In the genomic region with DNA sequence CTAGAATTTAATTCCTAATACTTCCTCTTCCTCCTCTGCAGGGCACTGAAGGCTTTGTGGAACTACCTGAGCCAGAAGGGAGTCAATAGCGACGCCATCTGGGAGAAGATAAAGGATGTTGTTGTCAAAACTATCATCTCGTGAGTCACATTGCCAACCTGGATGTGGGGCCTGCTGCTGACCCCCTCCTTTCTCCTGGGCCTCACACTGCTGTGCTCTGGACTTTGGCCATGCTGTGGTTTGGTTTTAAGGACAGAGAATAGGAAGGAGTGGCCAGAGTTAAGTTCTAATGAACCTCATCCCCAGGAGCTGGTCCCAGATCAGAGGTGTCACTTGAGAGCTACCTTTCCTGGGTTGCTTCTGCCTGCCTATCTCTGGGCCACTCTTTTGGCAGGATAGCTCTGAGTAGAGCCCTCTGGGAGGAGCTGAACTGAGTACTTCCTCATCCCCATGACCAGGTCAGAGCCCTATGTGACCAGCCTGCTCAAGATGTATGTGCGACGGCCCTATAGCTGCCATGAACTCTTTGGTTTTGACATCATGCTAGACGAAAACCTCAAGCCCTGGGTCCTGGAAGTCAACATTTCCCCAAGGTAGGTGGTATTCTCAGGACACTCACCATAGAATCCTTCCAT, we compare ENCODE assay signal across 1 cellular context.
TF ChIP-seq lines count a peak whose summit lies in the region.

No MANE protein-coding gene starts in this region.

TF ChIP-seq in HepG2, 621 proteins besides CTCF, POLR2A, EP300 and RAD21 (continued from another document and continues in another):
- TF ChIP-seq ZNF646 (CRISPR knock-in tag; IDR thresholded peaks at IDR 0.05) (no peak), ATAD3A (CRISPR knock-in tag; IDR thresholded peaks at IDR 0.05) (no peak), GPN1 (CRISPR knock-in tag; IDR thresholded peaks at IDR 0.05; ENCODE audit: borderline replicate concordance) (no peak), HDAC2 (CRISPR knock-in tag; IDR thresholded peaks at IDR 0.05) (peak; percentile 88), TARDBP (CRISPR knock-in tag; IDR thresholded peaks at IDR 0.05) (no peak), POGZ (CRISPR knock-in tag; IDR thresholded peaks at IDR 0.05) (peak; percentile 65), IRF9 (CRISPR knock-in tag; IDR thresholded peaks at IDR 0.05; ENCODE audit: borderline replicate concordance) (no peak), ZFYVE20 (CRISPR knock-in tag; IDR thresholded peaks at IDR 0.05; ENCODE audit: borderline replicate concordance, low read depth) (no peak), HNF1A (IDR thresholded peaks at IDR 0.05; ENCODE audit: low read depth) (no peak), HNF1A (CRISPR knock-in tag; IDR thresholded peaks at IDR 0.05; ENCODE audit: borderline replicate concordance) (no peak), CCAR2 (optimal IDR thresholded peaks at IDR 0.05; ENCODE audit: low read depth, low read length) (peak; percentile 69), KLF12 (CRISPR knock-in tag; IDR thresholded peaks at IDR 0.05; ENCODE audit: borderline replicate concordance) (no peak), FOXO1 (CRISPR knock-in tag; IDR thresholded peaks at IDR 0.05) (peak; percentile 73), PITX1 (CRISPR knock-in tag; IDR thresholded peaks at IDR 0.05) (peak; percentile 47; the same call in 1 of the 2 replicates), CBX2 (IDR thresholded peaks at IDR 0.05; ENCODE audit: low read depth, low read length) (no peak), CBX2 (CRISPR knock-in tag; IDR thresholded peaks at IDR 0.05; ENCODE audit: low read depth) (no peak), ZNF3 (CRISPR knock-in tag; IDR thresholded peaks at IDR 0.05) (no peak), SRSF1 (optimal IDR thresholded peaks at IDR 0.05; ENCODE audit: low read depth, low read length) (no peak), ZGPAT (CRISPR knock-in tag; IDR thresholded peaks at IDR 0.05) (peak; percentile 67)
- TF ChIP-seq, protein P1, sequence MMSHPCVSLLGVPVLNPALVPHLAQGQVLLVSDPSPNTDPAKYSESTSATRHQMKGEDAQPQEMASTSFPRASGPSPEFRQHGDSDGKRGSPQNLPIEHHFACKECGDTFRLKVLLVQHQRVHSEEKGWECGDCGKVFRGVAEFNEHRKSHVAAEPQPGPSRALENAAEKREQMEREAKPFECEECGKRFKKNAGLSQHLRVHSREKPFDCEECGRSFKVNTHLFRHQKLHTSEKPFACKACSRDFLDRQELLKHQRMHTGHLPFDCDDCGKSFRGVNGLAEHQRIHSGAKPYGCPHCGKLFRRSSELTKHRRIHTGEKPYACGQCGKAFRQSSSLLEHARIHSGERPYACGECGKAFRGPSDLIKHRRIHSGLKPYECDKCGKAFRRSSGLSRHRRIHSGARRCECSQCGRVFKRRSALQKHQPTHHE (CRISPR knock-in tag; IDR thresholded peaks at IDR 0.05; ENCODE audit: borderline replicate concordance): no peak
- TF ChIP-seq, protein P2, sequence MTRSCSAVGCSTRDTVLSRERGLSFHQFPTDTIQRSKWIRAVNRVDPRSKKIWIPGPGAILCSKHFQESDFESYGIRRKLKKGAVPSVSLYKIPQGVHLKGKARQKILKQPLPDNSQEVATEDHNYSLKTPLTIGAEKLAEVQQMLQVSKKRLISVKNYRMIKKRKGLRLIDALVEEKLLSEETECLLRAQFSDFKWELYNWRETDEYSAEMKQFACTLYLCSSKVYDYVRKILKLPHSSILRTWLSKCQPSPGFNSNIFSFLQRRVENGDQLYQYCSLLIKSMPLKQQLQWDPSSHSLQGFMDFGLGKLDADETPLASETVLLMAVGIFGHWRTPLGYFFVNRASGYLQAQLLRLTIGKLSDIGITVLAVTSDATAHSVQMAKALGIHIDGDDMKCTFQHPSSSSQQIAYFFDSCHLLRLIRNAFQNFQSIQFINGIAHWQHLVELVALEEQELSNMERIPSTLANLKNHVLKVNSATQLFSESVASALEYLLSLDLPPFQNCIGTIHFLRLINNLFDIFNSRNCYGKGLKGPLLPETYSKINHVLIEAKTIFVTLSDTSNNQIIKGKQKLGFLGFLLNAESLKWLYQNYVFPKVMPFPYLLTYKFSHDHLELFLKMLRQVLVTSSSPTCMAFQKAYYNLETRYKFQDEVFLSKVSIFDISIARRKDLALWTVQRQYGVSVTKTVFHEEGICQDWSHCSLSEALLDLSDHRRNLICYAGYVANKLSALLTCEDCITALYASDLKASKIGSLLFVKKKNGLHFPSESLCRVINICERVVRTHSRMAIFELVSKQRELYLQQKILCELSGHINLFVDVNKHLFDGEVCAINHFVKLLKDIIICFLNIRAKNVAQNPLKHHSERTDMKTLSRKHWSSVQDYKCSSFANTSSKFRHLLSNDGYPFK (CRISPR knock-in tag; IDR thresholded peaks at IDR 0.05; ENCODE audit: borderline replicate concordance): no peak; the same call in 1 of the 2 replicates
